ENCODE assay signal across 19 cellular contexts in the genomic region with DNA sequence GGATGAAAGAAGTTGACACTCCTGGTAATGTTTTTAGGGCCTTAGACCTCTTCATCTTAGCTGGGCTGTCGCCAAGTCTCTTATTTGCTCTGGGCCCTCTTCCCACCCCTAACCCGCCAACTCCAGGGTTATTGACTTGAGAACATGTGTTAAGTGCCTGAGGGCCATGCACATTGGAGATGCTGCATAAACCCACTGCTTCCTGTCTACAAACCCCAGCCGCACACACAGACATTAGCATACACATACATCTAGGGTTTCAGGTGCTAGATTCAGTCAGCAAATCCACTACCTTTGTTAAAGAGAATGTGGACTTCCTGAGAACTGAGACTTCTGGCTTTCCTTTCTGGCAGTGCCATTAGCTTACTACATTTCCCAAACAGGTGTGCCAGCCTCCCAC. TPM values are rescaled to one million over a fixed set of nuclear protein-coding genes. Genes with fewer than 3 reads are reported as not detected.
A peak's percentile ranks its signal among the peaks of the same experiment; 100 is the strongest.
DNase-seq lines count a peak whose midpoint lies in the region; ATAC-seq and TF ChIP-seq lines count a peak whose summit lies in the region.
"Had no signal": no experiment of that assay in that cellular context is flagged by ENCODE, and none has a peak within 500 bp of the region (broad histone marks: within the 10 kb centered on the region; RNA-seq: fewer than 3 reads in every experiment).

No MANE protein-coding gene starts in this region.

- H3K27ac ChIP-seq in smooth muscle cell (ENCODE audit: low read depth) (no peak overlapping the region), A673 (ENCODE audit: low read depth, low read length, poor library complexity, severe bottlenecking) (no peak overlapping the region)
- H3K27ac ChIP-seq: 22Rv1 had no signal

- no peaks in the 10 kb centered on the region for H3K4me1 ChIP-seq in smooth muscle cell (ENCODE audit: low read depth)
- H3K4me1 ChIP-seq in A673 (ENCODE audit: insufficient read depth, low read length, poor library complexity, severe bottlenecking), result peaks cover 9% of the 10 kb centered on the region

- peaks cover 10% of the 10 kb centered on the region for H3K4me1 Mint-ChIP-seq in activated CD8-positive, alpha-beta T cell treated with anti-CD3 and anti-CD28 coated beads for 36 hours (ENCODE audit: low read depth)
- H3K4me1 Mint-ChIP-seq in CD14-positive monocyte, result no peaks in the 10 kb centered on the region
- H3K4me1 Mint-ChIP-seq: mesothelial cell of epicardium had no signal

- CTCF ChIA-PET in activated CD8-positive, alpha-beta T cell treated with anti-CD3 and anti-CD28 coated beads for 36 hours (lab: Charles Lee), result interaction anchor here (1.3 to 1.9 kb wide), 2 partner anchors 11 to 27 kb away, joined by 3 to 5 read pairs; no protein-coding TSS in a partner anchor
- CTCF ChIA-PET in A673 (lab: Charles Lee), result no interaction called here

- H3F3A ChIP-seq in smooth muscle cell (ENCODE audit: low read depth), result no peaks in the 10 kb centered on the region

- POLR2A ChIA-PET in activated CD8-positive, alpha-beta T cell treated with anti-CD3 and anti-CD28 coated beads for 36 hours (lab: Charles Lee), result interaction anchor here (1.5 kb wide), 1 partner anchor 10 kb away, joined by 4 read pairs; a partner anchor contains a TSS
- POLR2A ChIA-PET in A673 (lab: Charles Lee; ENCODE audit: low non-redundant PET), result no interaction called here

- no peak for TF ChIP-seq CTCF in activated CD8-positive, alpha-beta T cell treated with anti-CD3 and anti-CD28 coated beads for 36 hours (IDR thresholded peaks at IDR 0.05)
- TF ChIP-seq CTCF in smooth muscle cell (IDR thresholded peaks at IDR 0.05; ENCODE audit: borderline replicate concordance, insufficient read depth, poor library complexity, severe bottlenecking) (no peak), A673 (conservative IDR thresholded peaks at IDR 0.05; ENCODE audit: low read depth, low read length) (no peak), CD14-positive monocyte (IDR thresholded peaks at IDR 0.05) (no peak)

- no TSS peak for BruUV-seq in A673 (replicated peaks; lab: Mats Ljungman, UMichigan)

- no peaks in the 10 kb centered on the region for H3K36me3 Mint-ChIP-seq in activated CD8-positive, alpha-beta T cell treated with anti-CD3 and anti-CD28 coated beads for 36 hours (ENCODE audit: low read depth)
- H3K36me3 Mint-ChIP-seq in CD14-positive monocyte, result no peaks in the 10 kb centered on the region
- H3K36me3 Mint-ChIP-seq: mesothelial cell of epicardium had no signal

- DNase-seq in DMS 273 (lab: John Stamatoyannopoulos, UW; ENCODE audit: unreplicated experiment) (peak; percentile 2), DMS 273 treated with DMSO at 0.1 percent for 48 hours (lab: John Stamatoyannopoulos, UW) (no peak), NCI-H1105 treated with DMSO at 0.1 percent for 48 hours (lab: John Stamatoyannopoulos, UW) (peak; percentile 43), smooth muscle cell (lab: John Stamatoyannopoulos, UW; ENCODE audit: unreplicated experiment) (no peak), A673 (ENCODE audit: low spot score) (no peak), CD14-positive monocyte (ENCODE audit: low spot score) (no peak)
- DNase-seq in activated CD8-positive, alpha-beta T cell treated with anti-CD3 and anti-CD28 coated beads for 36 hours, result peak; percentile 60
- DNase-seq: HCEC 1CT, MV-4-11, NCI-H524, occipital lobe, T-helper 9 cell had no signal

- no peaks in the 10 kb centered on the region for H3K27me3 ChIP-seq in smooth muscle cell (ENCODE audit: low read depth)
- H3K27me3 ChIP-seq in A673 (replicated peaks; ENCODE audit: insufficient read depth, low read depth, low read length, poor library complexity), result no peaks in the 10 kb centered on the region

- H3K27ac Mint-ChIP-seq in activated CD8-positive, alpha-beta T cell treated with anti-CD3 and anti-CD28 coated beads for 36 hours, result peak overlapping the region; percentile 24
- no peak overlapping the region for H3K27ac Mint-ChIP-seq in CD14-positive monocyte
- H3K27ac Mint-ChIP-seq: mesothelial cell of epicardium had no signal

- H3K79me2 ChIP-seq in smooth muscle cell (ENCODE audit: low read depth), result no peaks in the 10 kb centered on the region

- WGBS in smooth muscle cell (ENCODE audit: low lambda C conversion rate), result 89% methylated on average over 3 of the region's 3 CpGs

- H3K4me3 ChIP-seq in smooth muscle cell, result no peak overlapping the region
- H3K4me3 ChIP-seq in A673 (ENCODE audit: low read depth, low read length, poor library complexity, severe bottlenecking), result no peak overlapping the region

- intact Hi-C loops in activated CD8-positive, alpha-beta T cell treated with anti-CD3 and anti-CD28 coated beads for 36 hours (cut with micrococcal nuclease), result no loop called here
- intact Hi-C loops in A673 (cut with micrococcal nuclease; ENCODE audit: unreplicated experiment) (no loop called here), CD14-positive monocyte (cut with micrococcal nuclease) (no loop called here)

- H3K4me2 ChIP-seq in smooth muscle cell, result no peak overlapping the region

- H3K36me3 ChIP-seq in smooth muscle cell (ENCODE audit: low read depth), result no peaks in the 10 kb centered on the region
- no peaks in the 10 kb centered on the region for H3K36me3 ChIP-seq in A673 (ENCODE audit: insufficient read depth, low read length, poor library complexity, severe bottlenecking)

- H3K9ac ChIP-seq in smooth muscle cell (ENCODE audit: low read depth), result no peak overlapping the region

- no peak overlapping the region for H3K4me3 Mint-ChIP-seq in activated CD8-positive, alpha-beta T cell treated with anti-CD3 and anti-CD28 coated beads for 36 hours
- H3K4me3 Mint-ChIP-seq in CD14-positive monocyte, result no peak overlapping the region
- H3K4me3 Mint-ChIP-seq: mesothelial cell of epicardium had no signal

- H2AFZ ChIP-seq in smooth muscle cell (ENCODE audit: low read depth), result no peak overlapping the region

- peak; percentile 70 for ATAC-seq in GM19351 (IDR thresholded peaks at IDR 0.05; ENCODE audit: unreplicated experiment)
- ATAC-seq in activated CD8-positive, alpha-beta T cell treated with anti-CD3 and anti-CD28 coated beads for 36 hours, result peak; percentile 94

- no peaks in the 10 kb centered on the region for H4K20me1 ChIP-seq in smooth muscle cell (ENCODE audit: low read depth)

- H3K9me3 ChIP-seq in smooth muscle cell (replicated peaks; ENCODE audit: low read depth) (no peaks in the 10 kb centered on the region), A673 (ENCODE audit: low read depth, low read length, poor library complexity, severe bottlenecking) (no peaks in the 10 kb centered on the region)

- no peaks in the 10 kb centered on the region for H3K27me3 Mint-ChIP-seq in activated CD8-positive, alpha-beta T cell treated with anti-CD3 and anti-CD28 coated beads for 36 hours
- peaks cover 0 to 8% (median 2%) of the 10 kb centered on the region in 3 donors for H3K27me3 Mint-ChIP-seq in CD14-positive monocyte (ENCODE audit: low read depth in 3 of 3)

- H3K9me3 Mint-ChIP-seq in activated CD8-positive, alpha-beta T cell treated with anti-CD3 and anti-CD28 coated beads for 36 hours, result no peaks in the 10 kb centered on the region
- no peaks in the 10 kb centered on the region for H3K9me3 Mint-ChIP-seq in CD14-positive monocyte
- H3K9me3 Mint-ChIP-seq: mesothelial cell of epicardium had no signal

RNA-seq across cellular contexts. Expression of a gene that starts 0.8 kb away (rescaled TPM):
- total RNA-seq in activated CD8-positive, alpha-beta T cell treated with anti-CD3 and anti-CD28 coated beads for 36 hours, result not detected
- total RNA-seq in smooth muscle cell (not detected in 2 replicates), A673 (2021) (not detected in 2 replicates)
- polyA plus RNA-seq in smooth muscle cell (not detected in 2 replicates), CD14-positive monocyte (not detected)
- total RNA-seq: cerebellum, endothelial cell of umbilical vein, glomerular endothelial cell, mesothelial cell of epicardium, occipital lobe had no signal
- polyA plus RNA-seq: adipose tissue, endothelial cell of umbilical vein had no signal

RNA-seq across cellular contexts. Expression of a gene that starts 10.6 kb away (rescaled TPM):
- 10 to 100 TPM; 31.9 to 32.1 TPM for total RNA-seq in activated CD8-positive, alpha-beta T cell treated with anti-CD3 and anti-CD28 coated beads for 36 hours
- total RNA-seq in smooth muscle cell, result 23.4 and 30.6 TPM in 2 replicates
- polyA plus RNA-seq in smooth muscle cell, result 28.5 and 28.9 TPM in 2 replicates
- total RNA-seq in A673 (2021), result 37.8 and 44.4 TPM in 2 replicates
- polyA plus RNA-seq in CD14-positive monocyte, result 10 to 100 TPM; 39.7 to 43.5 TPM

RNA-seq across cellular contexts. Expression of a gene that starts 42.2 kb away (rescaled TPM):
- not detected for total RNA-seq in activated CD8-positive, alpha-beta T cell treated with anti-CD3 and anti-CD28 coated beads for 36 hours
- total RNA-seq in smooth muscle cell, result not detected in 2 replicates
- polyA plus RNA-seq in smooth muscle cell, result not detected in 2 replicates
- total RNA-seq in A673 (2021), result not detected in 2 replicates
- not detected for polyA plus RNA-seq in CD14-positive monocyte
- total RNA-seq: cerebellum, endothelial cell of umbilical vein, glomerular endothelial cell, mesothelial cell of epicardium, occipital lobe had no signal
- polyA plus RNA-seq: endothelial cell of umbilical vein had no signal

Comparison
In these comparisons a context has a peak if more than half of its experiments do, and no peak if none do; other contexts are left out.
1. DNase-seq: peak in DMS 273 (single experiment), NCI-H1105 treated with DMSO at 0.1 percent for 48 hours (single experiment) and activated CD8-positive, alpha-beta T cell treated with anti-CD3 and anti-CD28 coated beads for 36 hours (single experiment); none in DMS 273 treated with DMSO at 0.1 percent for 48 hours (single experiment), smooth muscle cell (single experiment), A673 (single experiment) and CD14-positive monocyte (single experiment).